In genomic region chr3:17793542-17794195, GRCh38 we compare ENCODE assay signal across 31 cellular contexts.
"Had no signal": no experiment of that assay in that cellular context is flagged by ENCODE, and none has a peak within 500 bp of the region (broad histone marks: within the 10 kb centered on the region; RNA-seq: fewer than 3 reads in every experiment).

No MANE protein-coding gene starts in this region.

- H3K36me3 Mint-ChIP-seq: WTC11 had no signal

- H3K27me3 ChIP-seq: adrenal gland, body of pancreas had no signal

- H3K4me1 Mint-ChIP-seq: activated CD4-positive, alpha-beta T cell treated with anti-CD3 and anti-CD28 coated beads, Interleukin-2, amount 10 ng/mL, durations not matched to agents 7 days and 5 days; activated CD8-positive, alpha-beta memory T cell treated with anti-CD3 and anti-CD28 coated beads, Interleukin-2, amount 10 ng/mL, durations not matched to agents 7 days and 5 days; activated naive CD4-positive, alpha-beta T cell treated with anti-CD3 and anti-CD28 coated beads, Interleukin-2, amount 50 U/mL, for 24 hours; activated naive CD8-positive, alpha-beta T cell treated with anti-CD3 and anti-CD28 coated beads for 36 hours; activated naive CD8-positive, alpha-beta T cell treated with anti-CD3 and anti-CD28 coated beads, Interleukin-2, amount 50 U/mL, for 24 hours; WTC11 had no signal

- H3K4me1 ChIP-seq: adrenal gland, body of pancreas had no signal

- H3K27ac Mint-ChIP-seq: activated CD4-positive, alpha-beta memory T cell treated with anti-CD3 and anti-CD28 coated beads for 36 hours; activated CD4-positive, alpha-beta T cell treated with anti-CD3 and anti-CD28 coated beads, Interleukin-2, amount 10 ng/mL, durations not matched to agents 7 days and 5 days; activated CD8-positive, alpha-beta memory T cell treated with anti-CD3 and anti-CD28 coated beads, Interleukin-2, amount 10 ng/mL, durations not matched to agents 7 days and 5 days; activated CD8-positive, alpha-beta T cell treated with anti-CD3 and anti-CD28 coated beads, Interleukin-2, amount 10 ng/mL, durations not matched to agents 7 days and 5 days; activated naive CD4-positive, alpha-beta T cell treated with anti-CD3 and anti-CD28 coated beads for 36 hours; activated naive CD4-positive, alpha-beta T cell treated with anti-CD3 and anti-CD28 coated beads, Interleukin-2, amount 50 U/mL, for 24 hours; activated naive CD8-positive, alpha-beta T cell treated with anti-CD3 and anti-CD28 coated beads for 36 hours; activated naive CD8-positive, alpha-beta T cell treated with anti-CD3 and anti-CD28 coated beads, Interleukin-2, amount 50 U/mL, for 24 hours; activated T-helper 1 cell treated with anti-CD3 and anti-CD28 coated beads, Interleukin-12 subunit alpha, Interleukin-12 subunit beta, Interleukin-2, Interleukin-4 antibody, amounts not matched to agents 30 ng/mL and 10 ng/mL and 1 ng/mL, durations not matched to agents 14 hours and 24 hours and 36 hours; activated T-helper 2 cell treated with anti-CD3 and anti-CD28 coated beads, Interferon-gamma antibody, Interleukin-2, Interleukin-4, amounts not matched to agents 10 μg/mL and 5 μg/mL and 100 μg/mL, durations not matched to agents 14 hours and 24 hours and 36 hours; WTC11 had no signal

- H3K36me3 ChIP-seq: adrenal gland had no signal

- DNase-seq: activated CD4-positive, alpha-beta memory T cell treated with anti-CD3 and anti-CD28 coated beads for 36 hours; activated CD4-positive, alpha-beta T cell treated with anti-CD3 and anti-CD28 coated beads for 1 hour; activated CD4-positive, alpha-beta T cell treated with anti-CD3 and anti-CD28 coated beads for 4 hours; activated CD4-positive, alpha-beta T cell treated with anti-CD3 and anti-CD28 coated beads, Interleukin-2, amount 10 ng/mL, durations not matched to agents 7 days and 5 days; activated CD8-positive, alpha-beta memory T cell treated with anti-CD3 and anti-CD28 coated beads, Interleukin-2, amount 10 ng/mL, durations not matched to agents 7 days and 5 days; activated CD8-positive, alpha-beta memory T cell treated with anti-CD3 and anti-CD28 coated beads, Interleukin-2, amount 50 U/mL, for 4 hours; activated CD8-positive, alpha-beta T cell treated with anti-CD3 and anti-CD28 coated beads, Interleukin-2, amount 10 ng/mL, durations not matched to agents 7 days and 5 days; activated effector memory CD4-positive, alpha-beta T cell treated with anti-CD3 and anti-CD28 coated beads, Interleukin-2, amount 50 U/mL, for 16 hours; activated naive CD4-positive, alpha-beta T cell treated with anti-CD3 and anti-CD28 coated beads for 36 hours; activated naive CD8-positive, alpha-beta T cell treated with anti-CD3 and anti-CD28 coated beads for 36 hours; activated naive CD8-positive, alpha-beta T cell treated with anti-CD3 and anti-CD28 coated beads, Interleukin-2, amount 50 U/mL, for 24 hours; activated T-cell treated with anti-CD3 and anti-CD28 coated beads, Interleukin-2, amount 50 U/mL, for 1 hour; activated T-cell treated with anti-CD3 and anti-CD28 coated beads, Interleukin-2, amount 50 U/mL, for 48 hours; adrenal gland; amygdala; aorta; body of pancreas; caudate nucleus; cortex of kidney; dermis blood vessel endothelial cell; effector CD4-positive, alpha-beta T cell; foreskin fibroblast; head of caudate nucleus; hippocampal formation; T-helper 2 cell had no signal

- ATAC-seq: activated CD8-positive, alpha-beta memory T cell treated with anti-CD3 and anti-CD28 coated beads, Interleukin-2, amount 10 ng/mL, durations not matched to agents 7 days and 5 days; activated CD8-positive, alpha-beta T cell treated with anti-CD3 and anti-CD28 coated beads, Interleukin-2, amount 10 ng/mL, durations not matched to agents 7 days and 5 days; activated naive CD8-positive, alpha-beta T cell treated with anti-CD3 and anti-CD28 coated beads, Interleukin-2, amount 50 U/mL, for 24 hours; body of pancreas; WTC11 had no signal

- H3K4me3 Mint-ChIP-seq: activated CD4-positive, alpha-beta memory T cell treated with anti-CD3 and anti-CD28 coated beads for 36 hours; activated CD4-positive, alpha-beta T cell treated with anti-CD3 and anti-CD28 coated beads, Interleukin-2, amount 10 ng/mL, durations not matched to agents 7 days and 5 days; activated CD8-positive, alpha-beta memory T cell treated with anti-CD3 and anti-CD28 coated beads, Interleukin-2, amount 10 ng/mL, durations not matched to agents 7 days and 5 days; activated CD8-positive, alpha-beta T cell treated with anti-CD3 and anti-CD28 coated beads, Interleukin-2, amount 10 ng/mL, durations not matched to agents 7 days and 5 days; activated naive CD4-positive, alpha-beta T cell treated with anti-CD3 and anti-CD28 coated beads for 36 hours; activated naive CD4-positive, alpha-beta T cell treated with anti-CD3 and anti-CD28 coated beads, Interleukin-2, amount 50 U/mL, for 24 hours; activated naive CD8-positive, alpha-beta T cell treated with anti-CD3 and anti-CD28 coated beads for 36 hours; activated naive CD8-positive, alpha-beta T cell treated with anti-CD3 and anti-CD28 coated beads, Interleukin-2, amount 50 U/mL, for 24 hours; activated T-helper 1 cell treated with anti-CD3 and anti-CD28 coated beads, Interleukin-12 subunit alpha, Interleukin-12 subunit beta, Interleukin-2, Interleukin-4 antibody, amounts not matched to agents 30 ng/mL and 10 ng/mL and 1 ng/mL, durations not matched to agents 14 hours and 24 hours and 36 hours; WTC11 had no signal

- H3K27ac ChIP-seq: adrenal gland, body of pancreas, epithelial cell of prostate, VCaP had no signal

- H3K9me3 ChIP-seq: body of pancreas had no signal

- H3K4me3 ChIP-seq: adrenal gland, body of pancreas had no signal

- H3K27me3 Mint-ChIP-seq: activated CD4-positive, alpha-beta T cell treated with anti-CD3 and anti-CD28 coated beads, Interleukin-2, amount 10 ng/mL, durations not matched to agents 7 days and 5 days; activated naive CD8-positive, alpha-beta T cell treated with anti-CD3 and anti-CD28 coated beads for 36 hours; activated naive CD8-positive, alpha-beta T cell treated with anti-CD3 and anti-CD28 coated beads, Interleukin-2, amount 50 U/mL, for 24 hours had no signal
